ENCODE assay signal across 19 cellular contexts in genomic region chr15:92523176-92523575, GRCh38.
DNase-seq lines count a peak whose midpoint lies in the region; ATAC-seq, FAIRE-seq and TF ChIP-seq lines count a peak whose summit lies in the region.
"Had no signal": no experiment of that assay in that cellular context is flagged by ENCODE, and none has a peak within 500 bp of the region (broad histone marks: within the 10 kb centered on the region; RNA-seq: fewer than 3 reads in every experiment).

No MANE protein-coding gene starts in this region.

- WGBS in H1 (ENCODE audit: extremely low coverage in 1 of 2, insufficient coverage in 1 of 2, insufficient read length in 1 of 2, insufficient replicate concordance in 2 of 2, low coverage in 1 of 2, low lambda C conversion rate in 2 of 2, missing lambda C conversion rate in 1 of 2), 2 experiments, result 94% methylated on average over 2 of the region's 2 CpGs; no CpG with 5 or more reads in 1 of the 2 experiments

- H2AK5ac ChIP-seq in H1 (ENCODE audit: low read depth, low read length), result no peak overlapping the region

- no peaks in the 10 kb centered on the region for H3K9me3 ChIP-seq in Panc1 (ENCODE audit: control insufficient read depth, insufficient read depth, low read depth, low read length)
- no peaks in the 10 kb centered on the region for H3K9me3 ChIP-seq in H1 (ENCODE audit: insufficient read depth in 2 of 2, low read depth in 1 of 2, low read length in 1 of 2)
- H3K9me3 ChIP-seq: BLaER1, HAP-1 had no signal

- no peak overlapping the region for H3K23ac ChIP-seq in H1 (ENCODE audit: insufficient read length)

- in situ Hi-C loops in Panc1 (cut with HindIII; ENCODE audit: low pct_unique_long_range_greater_than_20kb, low sequenced_read_pairs), result no loop called here

- TF ChIP-seq CTCF in D721Med (IDR thresholded peaks at IDR 0.05; ENCODE audit: insufficient read depth, missing control alignments) (no peak), Panc1 (IDR thresholded peaks at IDR 0.05) (0 out of 2 replicates have a peak, but pooled peaks have one; percentile 2), H1 (IDR thresholded peaks at IDR 0.05; ENCODE audit: control extremely low read depth in 1 of 3, insufficient read depth in 1 of 3, low read depth in 1 of 3, low read length in 3 of 3) (no peak), retinal pigment epithelial cell (conservative IDR thresholded peaks at IDR 0.05; ENCODE audit: low read depth, low read length) (no peak)

- H3K4me2 ChIP-seq in H1 (ENCODE audit: insufficient read depth in 1 of 2, low read depth in 2 of 2, low read length in 2 of 2), result no peak overlapping the region
- H3K4me2 ChIP-seq: BLaER1, GM23338 had no signal

- no peak for TF ChIP-seq RAD21 in H1 (IDR thresholded peaks at IDR 0.05 in 1 of 2, conservative IDR thresholded peaks at IDR 0.05 in 1 of 2; ENCODE audit: low read depth in 2 of 2, low read length in 2 of 2)

- no peak overlapping the region for H2BK5ac ChIP-seq in H1 (ENCODE audit: low read depth, low read length)

- H4K91ac ChIP-seq in H1 (replicated peaks; ENCODE audit: insufficient read length, low read length), result no peak overlapping the region

- H3K4ac ChIP-seq in H1 (replicated peaks; ENCODE audit: insufficient read length, low read depth, low read length), result no peak overlapping the region

- no peak overlapping the region for H3K14ac ChIP-seq in H1 (ENCODE audit: insufficient read length)

- no peak overlapping the region for H4K5ac ChIP-seq in H1 (ENCODE audit: insufficient read length, low read depth, low read length)

- H3K27me3 ChIP-seq in Panc1 (ENCODE audit: control insufficient read depth, insufficient read depth, low read length), result no peaks in the 10 kb centered on the region
- no peaks in the 10 kb centered on the region for H3K27me3 ChIP-seq in H1 (replicated peaks in 1 of 4; ENCODE audit: control insufficient read depth in 3 of 4, extremely low read depth in 1 of 4, insufficient read depth in 3 of 4, low read length in 3 of 4)
- H3K27me3 ChIP-seq: BLaER1 had no signal

- TF ChIP-seq POLR2A in H1 (IDR thresholded peaks at IDR 0.05; ENCODE audit: control extremely low read depth in 1 of 2, low read depth in 2 of 2, low read length in 2 of 2), result no peak

- no peaks in the 10 kb centered on the region for H3K79me1 ChIP-seq in H1 (ENCODE audit: low read depth, low read length)

- no peak overlapping the region for H4K8ac ChIP-seq in H1 (ENCODE audit: extremely low read depth, insufficient read depth, low read length)

- 0 out of 2 replicates have a peak overlapping the region, but pooled peaks have one; percentile 48 for H2BK20ac ChIP-seq in H1 (ENCODE audit: low read length)

- H3K4me3 ChIP-seq in Panc1 (ENCODE audit: low read depth in 2 of 2, low read length in 2 of 2), result no peak overlapping the region
- no peak overlapping the region for H3K4me3 ChIP-seq in H1 (ENCODE audit: extremely low read depth in 1 of 4, insufficient read depth in 2 of 4, low read depth in 3 of 4, low read length in 4 of 4)
- no peak overlapping the region for H3K4me3 ChIP-seq in retinal pigment epithelial cell (ENCODE audit: low read length)
- H3K4me3 ChIP-seq: BLaER1, GM23338, HAP-1 had no signal

- H3K56ac ChIP-seq in H1 (replicated peaks; ENCODE audit: insufficient read length, low read depth, low read length), result no peak overlapping the region

- no peak for TF ChIP-seq EP300 in H1 (IDR thresholded peaks at IDR 0.05; ENCODE audit: borderline replicate concordance in 1 of 2, low read depth in 2 of 2, low read length in 2 of 2)

- no peak overlapping the region for H2BK120ac ChIP-seq in H1 (replicated peaks; ENCODE audit: low read depth, low read length)

- no peak overlapping the region for H2AFZ ChIP-seq in H1 (ENCODE audit: low read length)
- H2AFZ ChIP-seq: GM23338 had no signal

- CTCF ChIA-PET in Panc1 (lab: Charles Lee) (no interaction called here), H1 (lab: Charles Lee; ENCODE audit: partially characterized antibody) (interaction anchor here (0.8 to 2.7 kb wide), 6 partner anchors 9 to 424 kb away, joined by 3 to 26 read pairs (median 4); no protein-coding TSS in a partner anchor)

- H2BK12ac ChIP-seq in H1 (ENCODE audit: low read depth, low read length), result no peak overlapping the region

- H3K23me2 ChIP-seq in H1 (ENCODE audit: low read depth, low read length), result no peaks in the 10 kb centered on the region

- no TSS peak for BruUV-seq in Panc1 (replicated peaks; lab: Mats Ljungman, UMichigan)

- no peaks in the 10 kb centered on the region for H3K79me2 ChIP-seq in H1 (ENCODE audit: control insufficient read depth in 1 of 2, insufficient read depth in 2 of 2, low read length in 2 of 2)

- no peak for ATAC-seq in Panc1
- ATAC-seq: GM23338 had no signal

- no peaks in the 10 kb centered on the region for H4K20me1 ChIP-seq in H1 (replicated peaks in 1 of 2; ENCODE audit: control insufficient read depth in 1 of 2, insufficient read depth in 2 of 2, low read length in 2 of 2)
- H4K20me1 ChIP-seq: BLaER1 had no signal

- H3K27ac ChIP-seq in Panc1 (ENCODE audit: low read length) (no peak overlapping the region), H1 (ENCODE audit: low read depth, low read length) (no peak overlapping the region)
- H3K27ac ChIP-seq: BLaER1, HL-60 had no signal

- no peak overlapping the region for H3K9ac ChIP-seq in H1 (replicated peaks in 1 of 4; ENCODE audit: extremely low read depth in 1 of 4, low read depth in 3 of 4, low read length in 3 of 4)
- H3K9ac ChIP-seq: BLaER1 had no signal

- no peak overlapping the region for H2BK15ac ChIP-seq in H1 (ENCODE audit: low read length)

- POLR2A ChIA-PET in Panc1 (lab: Charles Lee), result no interaction called here
- POLR2A ChIA-PET in H1 (lab: Charles Lee; ENCODE audit: partially characterized antibody), result no interaction called here

- intact Hi-C loops in Panc1 (cut with micrococcal nuclease; ENCODE audit: unreplicated experiment), result loop anchor here (10.0 kb wide), 1 partner anchor 162 kb away; no protein-coding TSS in a partner anchor

- H3K36me3 ChIP-seq in Panc1 (ENCODE audit: control insufficient read depth, insufficient read depth, low read length) (no peaks in the 10 kb centered on the region), H1 (ENCODE audit: control insufficient read depth in 2 of 4, insufficient read depth in 4 of 4, low read length in 3 of 4) (no peaks in the 10 kb centered on the region)
- H3K36me3 ChIP-seq: BLaER1, HAP-1 had no signal

- H3K4me1 ChIP-seq in Panc1 (ENCODE audit: control insufficient read depth, insufficient read depth, low read length) (no peaks in the 10 kb centered on the region), H1 (replicated peaks in 1 of 4; ENCODE audit: control insufficient read depth in 3 of 4, insufficient read depth in 4 of 4, low read length in 3 of 4) (peaks cover 0 to 7% (median 0%) of the 10 kb centered on the region in 4 experiments; a peak in 1 of 7 replicates)

- DNase-seq in D721Med (ENCODE audit: insufficient read length, low spot score) (peak; percentile 46), Panc1 (ENCODE audit: low read depth, low spot score) (no peak), H1 (ENCODE audit: low read depth in 1 of 2, low spot score in 2 of 2) (no peak), retinal pigment epithelial cell (ENCODE audit: low read depth) (peak; percentile 75), urothelium cell line (ENCODE audit: low spot score) (no peak), ecto neural progenitor cell (ENCODE audit: low spot score) (no peak), C1 segment of cervical spinal cord (lab: John Stamatoyannopoulos, UW) (no peak)
- DNase-seq: 8988T; AML-193; CD4-positive, CD25-positive, alpha-beta regulatory T cell; DMS 273 treated with DMSO at 0.1 percent for 48 hours; DMS79; HFFc6 had no signal

- no peak overlapping the region for H3K18ac ChIP-seq in H1 (ENCODE audit: extremely low read depth, low read length)

- peak; percentile 87 for FAIRE-seq in D721Med (lab: Jason Lieb, UNC)
- FAIRE-seq in H1 (lab: Jason Lieb, UNC), result no peak
- no peak for FAIRE-seq in urothelium cell line (lab: Jason Lieb, UNC)
- FAIRE-seq: G401.6, GM12892 had no signal

TF ChIP-seq in H1, 55 proteins besides CTCF, POLR2A, EP300 and RAD21 (continues in another document):
- no peak for TF ChIP-seq NRF1 (IDR thresholded peaks at IDR 0.05; ENCODE audit: low read depth, low read length)
- TF ChIP-seq POU5F1 (IDR thresholded peaks at IDR 0.05; ENCODE audit: low read depth, low read length), result no peak

Comparison
In these comparisons a context has a peak if more than half of its experiments do, and no peak if none do; other contexts are left out.
1. DNase-seq: peak in D721Med (single experiment) and retinal pigment epithelial cell (single experiment); none in Panc1 (single experiment), H1 (0 of 2), urothelium cell line (single experiment), ecto neural progenitor cell (single experiment) and C1 segment of cervical spinal cord (0 of 14).